Comparison of ENCODE assay signal across 1 cellular context in the genomic region with DNA sequence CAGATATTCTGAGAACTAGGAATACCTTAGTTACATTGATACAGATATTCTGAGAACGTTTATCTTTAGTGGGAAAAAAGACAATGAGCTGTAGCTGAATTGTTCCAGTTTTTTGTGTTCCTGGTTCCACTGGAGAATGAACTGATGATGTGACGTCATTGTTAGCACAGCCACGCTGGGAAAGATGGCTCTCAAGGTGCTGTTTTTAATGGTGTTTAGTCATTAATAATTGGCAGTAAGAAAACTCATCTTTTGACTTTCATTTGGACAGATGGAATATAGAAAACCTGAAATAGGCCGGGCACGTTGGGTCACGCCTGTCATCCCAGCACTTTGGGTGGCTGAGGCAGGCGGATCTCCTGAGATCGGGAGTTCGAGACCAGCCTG.
TF ChIP-seq lines count a peak whose summit lies in the region.

No MANE protein-coding gene starts in this region.

TF ChIP-seq in WTC11, 78 proteins besides CTCF, POLR2A, EP300 and RAD21 (continued from another document):
- TF ChIP-seq, protein P1, sequence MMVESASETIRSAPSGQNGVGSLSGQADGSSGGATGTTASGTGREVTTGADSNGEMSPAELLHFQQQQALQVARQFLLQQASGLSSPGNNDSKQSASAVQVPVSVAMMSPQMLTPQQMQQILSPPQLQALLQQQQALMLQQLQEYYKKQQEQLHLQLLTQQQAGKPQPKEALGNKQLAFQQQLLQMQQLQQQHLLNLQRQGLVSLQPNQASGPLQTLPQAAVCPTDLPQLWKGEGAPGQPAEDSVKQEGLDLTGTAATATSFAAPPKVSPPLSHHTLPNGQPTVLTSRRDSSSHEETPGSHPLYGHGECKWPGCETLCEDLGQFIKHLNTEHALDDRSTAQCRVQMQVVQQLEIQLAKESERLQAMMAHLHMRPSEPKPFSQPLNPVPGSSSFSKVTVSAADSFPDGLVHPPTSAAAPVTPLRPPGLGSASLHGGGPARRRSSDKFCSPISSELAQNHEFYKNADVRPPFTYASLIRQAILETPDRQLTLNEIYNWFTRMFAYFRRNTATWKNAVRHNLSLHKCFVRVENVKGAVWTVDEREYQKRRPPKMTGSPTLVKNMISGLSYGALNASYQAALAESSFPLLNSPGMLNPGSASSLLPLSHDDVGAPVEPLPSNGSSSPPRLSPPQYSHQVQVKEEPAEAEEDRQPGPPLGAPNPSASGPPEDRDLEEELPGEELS (CRISPR knock-in tag; IDR thresholded peaks at IDR 0.05) = no peak
- TF ChIP-seq RORB (CRISPR knock-in tag; IDR thresholded peaks at IDR 0.05) (no peak), ZNF263 (CRISPR knock-in tag; IDR thresholded peaks at IDR 0.05; ENCODE audit: low read depth) (no peak)
- TF ChIP-seq, protein P2, sequence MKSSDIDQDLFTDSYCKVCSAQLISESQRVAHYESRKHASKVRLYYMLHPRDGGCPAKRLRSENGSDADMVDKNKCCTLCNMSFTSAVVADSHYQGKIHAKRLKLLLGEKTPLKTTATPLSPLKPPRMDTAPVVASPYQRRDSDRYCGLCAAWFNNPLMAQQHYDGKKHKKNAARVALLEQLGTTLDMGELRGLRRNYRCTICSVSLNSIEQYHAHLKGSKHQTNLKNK (CRISPR knock-in tag; IDR thresholded peaks at IDR 0.05) = no peak
